ENCODE assay signal across 21 cellular contexts in genomic region chr7:21980921-21981320, GRCh38.
"Had no signal": no experiment of that assay in that cellular context is flagged by ENCODE, and none has a peak within 500 bp of the region (broad histone marks: within the 10 kb centered on the region; RNA-seq: fewer than 3 reads in every experiment).

No MANE protein-coding gene starts in this region.

- H3K4me3 ChIP-seq: breast epithelium, PC-9 had no signal

- ATAC-seq: activated CD4-positive, CD25-positive, alpha-beta regulatory T cell treated with anti-CD3 and anti-CD28 coated beads, Interleukin-2, amount 50 U/mL, for 24 hours; activated CD8-positive, alpha-beta T cell treated with anti-CD3 and anti-CD28 coated beads, Interleukin-2, amount 10 ng/mL, durations not matched to agents 7 days and 5 days had no signal

- H3K4me2 ChIP-seq: KMS-11, PC-9 had no signal

- H3K4me3 Mint-ChIP-seq: activated CD8-positive, alpha-beta T cell treated with anti-CD3 and anti-CD28 coated beads, Interleukin-2, amount 10 ng/mL, durations not matched to agents 7 days and 5 days; activated naive CD4-positive, alpha-beta T cell treated with anti-CD3 and anti-CD28 coated beads, Interleukin-2, amount 50 U/mL, for 24 hours; T-helper 1 cell treated with Interleukin-12 subunit alpha and Interleukin-12 subunit beta and Interleukin-4 antibody, amounts not matched to agents 30 μg/mL and 1 μg/mL, for 36 hours had no signal

- H3K27ac ChIP-seq: breast epithelium, KMS-11, PC-9 had no signal

- H2AFZ ChIP-seq: PC-9 had no signal

- H3K27ac Mint-ChIP-seq: activated CD8-positive, alpha-beta T cell treated with anti-CD3 and anti-CD28 coated beads, Interleukin-2, amount 10 ng/mL, durations not matched to agents 7 days and 5 days; activated naive CD4-positive, alpha-beta T cell treated with anti-CD3 and anti-CD28 coated beads, Interleukin-2, amount 50 U/mL, for 24 hours; T-helper 1 cell treated with Interleukin-12 subunit alpha and Interleukin-12 subunit beta and Interleukin-4 antibody, amounts not matched to agents 30 μg/mL and 1 μg/mL, for 36 hours had no signal

- H3K36me3 Mint-ChIP-seq: activated naive CD4-positive, alpha-beta T cell treated with anti-CD3 and anti-CD28 coated beads, Interleukin-2, amount 50 U/mL, for 24 hours had no signal

- H3K9me3 ChIP-seq: breast epithelium had no signal

- DNase-seq: activated CD4-positive, alpha-beta T cell treated with anti-CD3 and anti-CD28 coated beads for 4 hours; activated CD8-positive, alpha-beta memory T cell treated with anti-CD3 and anti-CD28 coated beads, Interleukin-2, amount 50 U/mL, for 48 hours; activated CD8-positive, alpha-beta T cell treated with anti-CD3 and anti-CD28 coated beads, Interleukin-2, amount 10 ng/mL, durations not matched to agents 7 days and 5 days; activated naive CD4-positive, alpha-beta T cell; activated T-cell treated with anti-CD3 and anti-CD28 coated beads, Interleukin-2, amount 50 U/mL, for 1 hour; aorta; central memory CD4-positive, alpha-beta T cell; MM.1S; NCI-H1105 treated with DMSO at 0.1 percent for 48 hours; NCI-H1436 treated with DMSO at 0.1 percent for 48 hours; NCI-H187 treated with DMSO at 0.1 percent for 48 hours; NCI-H2081 treated with DMSO at 0.1 percent for 48 hours; NCI-H446; NCI-H524; SHP77 treated with DMSO at 0.1 percent for 48 hours had no signal

- H3K27me3 ChIP-seq: breast epithelium had no signal

- H3K27me3 Mint-ChIP-seq: activated naive CD4-positive, alpha-beta T cell treated with anti-CD3 and anti-CD28 coated beads, Interleukin-2, amount 50 U/mL, for 24 hours had no signal

- H3K4me1 Mint-ChIP-seq: activated naive CD4-positive, alpha-beta T cell treated with anti-CD3 and anti-CD28 coated beads, Interleukin-2, amount 50 U/mL, for 24 hours had no signal

- H3K9me3 Mint-ChIP-seq: activated naive CD4-positive, alpha-beta T cell treated with anti-CD3 and anti-CD28 coated beads, Interleukin-2, amount 50 U/mL, for 24 hours; T-helper 1 cell treated with Interleukin-12 subunit alpha and Interleukin-12 subunit beta and Interleukin-4 antibody, amounts not matched to agents 30 μg/mL and 1 μg/mL, for 36 hours had no signal

- H3K4me1 ChIP-seq: breast epithelium had no signal

- H3K36me3 ChIP-seq: breast epithelium had no signal
